ENCODE assay signal across 9 cellular contexts in genomic region chr5:172409477-172409876, GRCh38. TPM values are rescaled to one million over a fixed set of nuclear protein-coding genes. Genes with fewer than 3 reads are reported as not detected.
DNase-seq lines count a peak whose midpoint lies in the region; ATAC-seq and TF ChIP-seq lines count a peak whose summit lies in the region.
"Not testable (repeated sequence)": the region's sequence is repeated elsewhere in the genome, so short reads cannot be mapped to it uniquely, and the experiment has no call there.
"Had no signal": no experiment of that assay in that cellular context is flagged by ENCODE, and none has a peak within 500 bp of the region (broad histone marks: within the 10 kb centered on the region; RNA-seq: fewer than 3 reads in every experiment).

No MANE protein-coding gene starts in this region.

- peak overlapping the region; percentile 25 for H3K27ac Mint-ChIP-seq in activated T-helper 17 cell treated with anti-CD3 and anti-CD28 coated beads, Interleukin-2, amount 50 U/mL, for 72 hours
- H3K27ac Mint-ChIP-seq in chondrocyte (ENCODE audit: unreplicated experiment) = peak overlapping the region; percentile 5

- peaks cover 17% of the 10 kb centered on the region for H3K36me3 ChIP-seq in ACC112 (ENCODE audit: insufficient read depth, low read length)
- H3K36me3 ChIP-seq in HEK293 (ENCODE audit: control insufficient read depth in 2 of 2, insufficient read depth in 1 of 2, low read length in 2 of 2) = peaks cover 0 to 14% of the 10 kb centered on the region in 2 experiments; a peak in 2 of 3 replicates
- not testable (repeated sequence) for H3K36me3 ChIP-seq in smooth muscle cell (ENCODE audit: low read depth); tibial nerve
- H3K36me3 ChIP-seq in vagina = peaks cover 0 to 17% of the 10 kb centered on the region in 2 donors

- DNase-seq in chondrocyte (ENCODE audit: low spot score); left lobe of liver (ENCODE audit: low spot score); smooth muscle cell (lab: John Stamatoyannopoulos, UW; ENCODE audit: unreplicated experiment); tibial nerve (ENCODE audit: low spot score in 2 of 2); vagina (ENCODE audit: extremely low spot score in 2 of 2): not testable (repeated sequence)

- H2AFZ ChIP-seq in ACC112 (ENCODE audit: low read length, unreplicated experiment); smooth muscle cell (ENCODE audit: low read depth): not testable (repeated sequence)

- H3K4me1 ChIP-seq in ACC112 (ENCODE audit: control insufficient read depth, insufficient read depth, low read length, unreplicated experiment) (peaks cover 62% of the 10 kb centered on the region), tibial nerve (peaks cover 0 to 80% (median 38%) of the 10 kb centered on the region in 4 donors), vagina (peaks cover 83% of the 10 kb centered on the region)
- not testable (repeated sequence) for H3K4me1 ChIP-seq in HEK293 (ENCODE audit: control insufficient read depth, insufficient read depth, low read length); smooth muscle cell (ENCODE audit: low read depth)

- not testable (repeated sequence) for H3K36me3 Mint-ChIP-seq in activated T-helper 17 cell treated with anti-CD3 and anti-CD28 coated beads, Interleukin-2, amount 50 U/mL, for 72 hours (ENCODE audit: low read depth)
- peaks cover 18% of the 10 kb centered on the region for H3K36me3 Mint-ChIP-seq in chondrocyte (ENCODE audit: low read depth)

- not testable (repeated sequence) for H3K27me3 ChIP-seq in ACC112 (ENCODE audit: insufficient read depth, low read length); smooth muscle cell (ENCODE audit: low read depth); tibial nerve; vagina

- H4K20me1 ChIP-seq in smooth muscle cell (ENCODE audit: low read depth) = peaks cover 63% of the 10 kb centered on the region

- H3F3A ChIP-seq in smooth muscle cell (ENCODE audit: low read depth) = peaks cover 14% of the 10 kb centered on the region

- POLR2A ChIA-PET in HEK293 (lab: Yijun Ruan, JAX) = not testable (repeated sequence)

- TF ChIP-seq POLR2A in tibial nerve (IDR thresholded peaks at IDR 0.05); vagina (IDR thresholded peaks at IDR 0.05): not testable (repeated sequence)

- H3K9ac ChIP-seq in smooth muscle cell (ENCODE audit: low read depth) = not testable (repeated sequence)

- not testable (repeated sequence) for ATAC-seq in activated T-helper 17 cell treated with anti-CD3 and anti-CD28 coated beads, Interleukin-2, amount 50 U/mL, for 72 hours (replicated peaks)
- ATAC-seq in left lobe of liver = peak; percentile 13

- H3K4me3 ChIP-seq in ACC112 (ENCODE audit: low read depth, low read length); HEK293 (ENCODE audit: low read depth, low read length); smooth muscle cell; tibial nerve; vagina: not testable (repeated sequence)

- not testable (repeated sequence) for H3K9me3 ChIP-seq in HEK293 (ENCODE audit: control insufficient read depth, insufficient read depth, low read depth, low read length); smooth muscle cell (replicated peaks; ENCODE audit: low read depth); tibial nerve; vagina

- not testable (repeated sequence) for TF ChIP-seq CTCF in HEK293 (tag by site-specific recombination; IDR thresholded peaks at IDR 0.05); chondrocyte (IDR thresholded peaks at IDR 0.05); smooth muscle cell (IDR thresholded peaks at IDR 0.05; ENCODE audit: borderline replicate concordance, insufficient read depth, poor library complexity, severe bottlenecking); tibial nerve (IDR thresholded peaks at IDR 0.05); vagina (IDR thresholded peaks at IDR 0.05)

- intact Hi-C loops in vagina (cut with DNase I) = not testable (repeated sequence)

- not testable (repeated sequence) for H3K4me3 Mint-ChIP-seq in activated T-helper 17 cell treated with anti-CD3 and anti-CD28 coated beads, Interleukin-2, amount 50 U/mL, for 72 hours; chondrocyte (ENCODE audit: unreplicated experiment)

- CTCF ChIA-PET in HEK293 (lab: Yijun Ruan, JAX) = interaction anchor here (0.6 kb wide), 1 partner anchor 23 kb away, joined by 3 read pairs; no protein-coding TSS in a partner anchor

- H3K27me3 Mint-ChIP-seq in activated T-helper 17 cell treated with anti-CD3 and anti-CD28 coated beads, Interleukin-2, amount 50 U/mL, for 72 hours = peaks cover 28% of the 10 kb centered on the region
- H3K27me3 Mint-ChIP-seq in chondrocyte (ENCODE audit: low read depth) = not testable (repeated sequence)

- 95% methylated on average over 5 of the region's 5 CpGs for WGBS in smooth muscle cell (ENCODE audit: low lambda C conversion rate)
- WGBS in tibial nerve, 2 donors = 94% methylated on average over 5 of the region's 5 CpGs

- not testable (repeated sequence) for H3K9me3 Mint-ChIP-seq in activated T-helper 17 cell treated with anti-CD3 and anti-CD28 coated beads, Interleukin-2, amount 50 U/mL, for 72 hours; chondrocyte (ENCODE audit: low read depth)

- H3K79me2 ChIP-seq in ACC112 (ENCODE audit: control insufficient read depth, insufficient read depth, low read length, unreplicated experiment) = peaks cover 23% of the 10 kb centered on the region
- H3K79me2 ChIP-seq in smooth muscle cell (ENCODE audit: low read depth) = peaks cover 13% of the 10 kb centered on the region

- not testable (repeated sequence) for TF ChIP-seq EP300 in tibial nerve (IDR thresholded peaks at IDR 0.05)

- H3K27ac ChIP-seq in ACC112 (ENCODE audit: low read depth, low read length) (peak overlapping the region; percentile 96; the same call in 1 of the 2 replicates), smooth muscle cell (ENCODE audit: low read depth) (peak overlapping the region; percentile 42), tibial nerve (peak overlapping the region in 3 of 4 donors; percentile 17 to 97 (median 96)), vagina (peak overlapping the region; percentile 98)
- H3K27ac ChIP-seq in HEK293 (ENCODE audit: extremely low read depth, low read depth, low read length) = not testable (repeated sequence)

- not testable (repeated sequence) for H3K4me2 ChIP-seq in smooth muscle cell

- peaks cover 16% of the 10 kb centered on the region for H3K4me1 Mint-ChIP-seq in activated T-helper 17 cell treated with anti-CD3 and anti-CD28 coated beads, Interleukin-2, amount 50 U/mL, for 72 hours
- peaks cover 52% of the 10 kb centered on the region for H3K4me1 Mint-ChIP-seq in chondrocyte (ENCODE audit: low read depth)

TF ChIP-seq in HEK293, 187 proteins besides CTCF, POLR2A, EP300 and RAD21:
- TF ChIP-seq ZNF146 (tag by site-specific recombination; IDR thresholded peaks at IDR 0.05) = peak; percentile 81

RNA-seq across cellular contexts. Expression of gene SH3PXD2B, which starts 44.8 kb away (rescaled TPM):
- under 1 TPM; 0.08 to 0.09 TPM for total RNA-seq in activated T-helper 17 cell treated with anti-CD3 and anti-CD28 coated beads, Interleukin-2, amount 50 U/mL, for 72 hours
- total RNA-seq in chondrocyte (48.9 to 81.1 TPM (median 75.7 TPM) in 3 replicates), left lobe of liver (3.8 TPM), smooth muscle cell (36.5 and 36.7 TPM in 2 replicates), tibial nerve (10 to 100 TPM; 27.8 to 52.6 (median 44.4) TPM), vagina (30.9 TPM)
- polyA plus RNA-seq in smooth muscle cell = 39.4 and 43.7 TPM in 2 replicates
- polyA plus RNA-seq: CD4-positive, alpha-beta memory T cell had no signal
